In the genomic region with DNA sequence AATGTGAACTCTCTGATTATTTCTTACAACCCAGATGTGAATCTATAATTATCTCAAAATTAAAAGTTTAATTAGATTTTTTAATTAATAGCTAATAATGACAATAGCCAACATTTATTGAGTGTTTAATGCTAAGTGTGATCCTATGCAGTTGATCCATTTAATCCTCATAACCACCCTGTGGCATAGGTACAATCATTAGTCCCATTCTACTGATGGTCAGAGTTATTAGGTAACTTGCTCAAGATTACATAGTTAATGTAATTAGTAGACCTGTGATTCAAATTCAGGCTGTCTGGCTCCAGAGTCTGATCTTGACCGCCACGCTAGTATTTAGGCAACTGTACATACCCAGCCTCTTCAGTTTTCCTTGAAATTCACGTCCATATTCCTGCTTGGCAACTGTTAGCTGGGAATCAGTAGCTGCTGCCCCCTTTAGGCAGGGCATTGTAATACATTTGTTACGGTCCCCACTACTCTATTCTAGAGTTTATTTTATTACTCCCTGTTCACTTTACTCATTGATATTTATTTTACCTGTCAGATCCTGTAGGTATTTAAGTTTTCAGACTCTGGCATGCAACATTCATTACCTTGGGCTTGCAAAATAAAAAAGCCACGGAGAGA, we compare ENCODE assay signal across 8 cellular contexts. TPM values are rescaled to one million over a fixed set of nuclear protein-coding genes. Genes with fewer than 3 reads are reported as not detected.
DNase-seq lines count a peak whose midpoint lies in the region; ATAC-seq, FAIRE-seq and TF ChIP-seq lines count a peak whose summit lies in the region.

No MANE protein-coding gene starts in this region.

- H4K20me1 ChIP-seq in KMS-11 (ENCODE audit: insufficient read depth) (no peaks in the 10 kb centered on the region), mammary epithelial cell (ENCODE audit: insufficient read depth, low read length) (no peaks in the 10 kb centered on the region)

- H3K27ac Mint-ChIP-seq in CD4-positive, alpha-beta memory T cell = no peak overlapping the region

- no peak for FAIRE-seq in pancreas (lab: Jason Lieb, UNC)

- H3K4me1 ChIP-seq in KMS-11 (ENCODE audit: low read depth, poor library complexity, severe bottlenecking) = no peaks in the 10 kb centered on the region
- H3K4me1 ChIP-seq in mammary epithelial cell (ENCODE audit: insufficient read depth, low read length) = no peaks in the 10 kb centered on the region
- no peaks in the 10 kb centered on the region for H3K4me1 ChIP-seq in pancreas
- peaks cover under 1% of the 10 kb centered on the region for H3K4me1 ChIP-seq in CD4-positive, alpha-beta memory T cell (ENCODE audit: insufficient read depth, low read length)

- no peak overlapping the region for H3K4me3 ChIP-seq in KMS-11 (IDR thresholded peaks at IDR 0.05; ENCODE audit: insufficient read depth, low read depth, low read length)
- H3K4me3 ChIP-seq in mammary epithelial cell (replicated peaks in 1 of 3; ENCODE audit: insufficient read depth in 1 of 3, low read depth in 2 of 3, low read length in 3 of 3) = no peak overlapping the region
- H3K4me3 ChIP-seq in pancreas = no peak overlapping the region
- H3K4me3 ChIP-seq in CD4-positive, alpha-beta memory T cell (ENCODE audit: low read length in 2 of 2) = no peak overlapping the region

- CTCF ChIA-PET in mammary epithelial cell (lab: Charles Lee; ENCODE audit: low non-redundant PET) = no interaction called here
- CTCF ChIA-PET in CD4-positive, alpha-beta memory T cell (lab: Charles Lee; ENCODE audit: partially characterized antibody) = interaction anchor here (0.7 to 1.4 kb wide), 7 partner anchors 15 to 166 kb away, joined by 3 to 7 read pairs (median 3); no protein-coding TSS in a partner anchor

- H3K9ac ChIP-seq in KMS-11 = no peak overlapping the region
- no peak overlapping the region for H3K9ac ChIP-seq in mammary epithelial cell (ENCODE audit: insufficient read depth, low read length)

- H3K36me3 ChIP-seq in KMS-11 (ENCODE audit: insufficient read depth) (no peaks in the 10 kb centered on the region), mammary epithelial cell (ENCODE audit: insufficient read depth, low read length) (no peaks in the 10 kb centered on the region), pancreas (no peaks in the 10 kb centered on the region)
- H3K36me3 ChIP-seq in CD4-positive, alpha-beta memory T cell (ENCODE audit: insufficient read depth, low read length) = no peaks in the 10 kb centered on the region

- H3K79me2 ChIP-seq in KMS-11 (ENCODE audit: insufficient read depth, low read depth) (no peaks in the 10 kb centered on the region), mammary epithelial cell (ENCODE audit: insufficient read depth, low read length) (no peaks in the 10 kb centered on the region)

- H3K27me3 Mint-ChIP-seq in CD4-positive, alpha-beta memory T cell = peaks cover 2 to 5% of the 10 kb centered on the region in 2 donors

- H2AFZ ChIP-seq in KMS-11 (ENCODE audit: low read depth) = no peak overlapping the region
- H2AFZ ChIP-seq in mammary epithelial cell (ENCODE audit: low read depth, low read length) = peak overlapping the region; percentile 55

- no peaks in the 10 kb centered on the region for H3K27me3 ChIP-seq in KMS-11 (ENCODE audit: insufficient read depth, low read depth)
- H3K27me3 ChIP-seq in mammary epithelial cell (ENCODE audit: insufficient read depth, low read length) = no peaks in the 10 kb centered on the region
- no peaks in the 10 kb centered on the region for H3K27me3 ChIP-seq in pancreas
- H3K27me3 ChIP-seq in CD4-positive, alpha-beta memory T cell (ENCODE audit: insufficient read depth, low read length) = no peaks in the 10 kb centered on the region

- H3K4me2 ChIP-seq in KMS-11 (no peak overlapping the region), mammary epithelial cell (ENCODE audit: insufficient read depth, low read depth, low read length) (peak overlapping the region; percentile 64)

- H3K4me1 Mint-ChIP-seq in CD4-positive, alpha-beta memory T cell = peaks cover 0 to 2% (median under 1%) of the 10 kb centered on the region in 4 donors

- TF ChIP-seq CTCF in KMS-11 (conservative IDR thresholded peaks at IDR 0.05; ENCODE audit: low read depth, low read length) (peak; percentile 78), mammary epithelial cell (conservative IDR thresholded peaks at IDR 0.05 in 1 of 2, IDR thresholded peaks at IDR 0.05 in 1 of 2; ENCODE audit: extremely low read depth in 1 of 2, insufficient read depth in 1 of 2, low read depth in 1 of 2, low read length in 2 of 2) (peak; percentile 83 to 91), pancreas (IDR thresholded peaks at IDR 0.05) (peak; percentile 18 to 40 (median 36))

- dilution Hi-C loops in mammary epithelial cell (cut with HindIII; ENCODE audit: low sequenced_read_pairs) = no loop called here

- H3K36me3 Mint-ChIP-seq in CD4-positive, alpha-beta memory T cell = no peaks in the 10 kb centered on the region

- intact Hi-C loops in mammary epithelial cell (cut with micrococcal nuclease) = no loop called here
- intact Hi-C loops in pancreas (cut with DNase I) = no loop called here
- intact Hi-C loops in CD4-positive, alpha-beta memory T cell (cut with micrococcal nuclease) = no loop called here

- no peak overlapping the region for H3K4me3 Mint-ChIP-seq in CD4-positive, alpha-beta memory T cell

- H3K27ac ChIP-seq in KMS-11 (no peak overlapping the region), mammary epithelial cell (ENCODE audit: insufficient read depth, low read depth, low read length) (no peak overlapping the region), pancreas (no peak overlapping the region)
- no peak overlapping the region for H3K27ac ChIP-seq in CD4-positive, alpha-beta memory T cell (ENCODE audit: low read depth, low read length)

- in situ Hi-C loops in mammary epithelial cell (cut with MboI; ENCODE audit: low sequenced_read_pairs in 2 of 2) = no loop called here

- peaks cover 0 to 9% (median 3%) of the 10 kb centered on the region in 8 donors for H3K9me3 Mint-ChIP-seq in CD4-positive, alpha-beta memory T cell

- no TSS peak for BruUV-seq in mammary epithelial cell (replicated peaks; lab: Mats Ljungman, UMichigan)

- DNase-seq in NCI-H82 (lab: John Stamatoyannopoulos, UW) (peak; percentile 53), NCI-H82 treated with DMSO at 0.1 percent for 48 hours (lab: John Stamatoyannopoulos, UW; ENCODE audit: unreplicated experiment) (no peak), mammary epithelial cell (peak; percentile 6), pancreas (peak in 1 of 6 donors; percentile 33), GOT3 (lab: John Stamatoyannopoulos, UW) (no peak), GF-D8 (lab: John Stamatoyannopoulos, UW) (no peak)
- DNase-seq in CD4-positive, alpha-beta memory T cell = no peak

- H3K9me3 ChIP-seq in mammary epithelial cell (replicated peaks; ENCODE audit: insufficient read depth, low read length) (no peaks in the 10 kb centered on the region), pancreas (no peaks in the 10 kb centered on the region)
- no peaks in the 10 kb centered on the region for H3K9me3 ChIP-seq in CD4-positive, alpha-beta memory T cell (ENCODE audit: control insufficient read depth in 1 of 2, low read length in 2 of 2)

- ATAC-seq in pancreas = peak in 3 of 4 donors; percentile 77 to 79 (median 79)

- POLR2A ChIA-PET in CD4-positive, alpha-beta memory T cell (lab: Charles Lee; ENCODE audit: partially characterized antibody) = no interaction called here

- 13% methylated on average over 5 of the region's 5 CpGs for WGBS in mammary epithelial cell (ENCODE audit: low coverage, missing lambda C conversion rate)
- WGBS in pancreas, 2 donors = 36 to 37% methylated on average over 5 of the region's 5 CpGs

RNA-seq across cellular contexts. Expression of a gene that starts 20.6 kb away (rescaled TPM):
- total RNA-seq in mammary epithelial cell = under 1 TPM; 0.33 to 0.67 TPM
- polyA plus RNA-seq in mammary epithelial cell = 0.17 TPM
- not detected for polyA minus RNA-seq in mammary epithelial cell
- total RNA-seq in pancreas = 1 to 10 TPM in 3 of 6 donors, under 1 TPM in 3; 0.63 to 3.0 (median 0.97) TPM
- 1 to 10 TPM in 1 of 2 donors, under 1 TPM in 1; 0.49 to 1.3 TPM for polyA plus RNA-seq in pancreas
- 1 to 10 TPM; 3.7 to 4.2 TPM for total RNA-seq in CD4-positive, alpha-beta memory T cell
- polyA plus RNA-seq in CD4-positive, alpha-beta memory T cell = under 1 TPM; 0.87 to 0.89 TPM

RNA-seq across cellular contexts. Expression of a gene that starts 51.1 kb away (rescaled TPM):
- total RNA-seq in mammary epithelial cell (10 to 100 TPM; 79.9 to 95.9 TPM), pancreas (10 to 100 TPM; 23.2 to 41.4 (median 30.6) TPM)
- polyA plus RNA-seq in mammary epithelial cell (58.0 TPM), pancreas (1 to 10 TPM; 7.0 to 8.5 TPM)
- 24.3 TPM for polyA minus RNA-seq in mammary epithelial cell
- 10 to 100 TPM; 84.4 to 87.5 TPM for total RNA-seq in CD4-positive, alpha-beta memory T cell
- 10 to 100 TPM; 24.2 to 27.1 TPM for polyA plus RNA-seq in CD4-positive, alpha-beta memory T cell

Comparison
In these comparisons a context has a peak if more than half of its experiments do, and no peak if none do; other contexts are left out.
1. DNase-seq: peak in NCI-H82 (single experiment) and mammary epithelial cell (single experiment); none in NCI-H82 treated with DMSO at 0.1 percent for 48 hours (single experiment), GOT3 (single experiment), CD4-positive, alpha-beta memory T cell (0 of 5) and GF-D8 (single experiment).
2. CTCF ChIP-seq: peak in every context shown above with its lines; median percentile 87 in mammary epithelial cell; 78 in KMS-11; 36 in pancreas.